22 cellular contexts compared by ENCODE assay signal in genomic region chr9:133518193-133518592, GRCh38. TPM values are rescaled to one million over a fixed set of nuclear protein-coding genes. Genes with fewer than 3 reads are reported as not detected.
A peak's percentile ranks its signal among the peaks of the same experiment; 100 is the strongest.
DNase-seq lines count a peak whose midpoint lies in the region; ATAC-seq and TF ChIP-seq lines count a peak whose summit lies in the region.
"Had no signal": no experiment of that assay in that cellular context is flagged by ENCODE, and none has a peak within 500 bp of the region (broad histone marks: within the 10 kb centered on the region; RNA-seq: fewer than 3 reads in every experiment).

No MANE protein-coding gene starts in this region.

- no peaks in the 10 kb centered on the region for H3K4me1 Mint-ChIP-seq in neural crest cell
- H3K4me1 Mint-ChIP-seq in activated T-helper 2 cell treated with anti-CD3 and anti-CD28 coated beads, Interferon-gamma antibody, Interleukin-2, Interleukin-4, amounts not matched to agents 10 μg/mL and 5 μg/mL and 100 μg/mL, durations not matched to agents 14 hours and 24 hours and 36 hours (ENCODE audit: low read depth): no peaks in the 10 kb centered on the region
- H3K4me1 Mint-ChIP-seq: T-helper 17 cell had no signal

- no peak overlapping the region for H3K27ac ChIP-seq in effector memory CD4-positive, alpha-beta T cell (ENCODE audit: insufficient read depth, low read length, poor library complexity, severe bottlenecking)
- H3K27ac ChIP-seq: PC-9, RWPE1, SJSA1 had no signal

- no peaks in the 10 kb centered on the region for H3K9me3 Mint-ChIP-seq in neural crest cell
- no peaks in the 10 kb centered on the region for H3K9me3 Mint-ChIP-seq in activated T-helper 2 cell treated with anti-CD3 and anti-CD28 coated beads, Interferon-gamma antibody, Interleukin-2, Interleukin-4, amounts not matched to agents 10 μg/mL and 5 μg/mL and 100 μg/mL, durations not matched to agents 14 hours and 24 hours and 36 hours
- H3K9me3 Mint-ChIP-seq: CD4-positive, alpha-beta T cell had no signal

- H3K4me3 Mint-ChIP-seq in neural crest cell: no peak overlapping the region
- no peak overlapping the region for H3K4me3 Mint-ChIP-seq in activated T-helper 2 cell treated with anti-CD3 and anti-CD28 coated beads, Interferon-gamma antibody, Interleukin-2, Interleukin-4, amounts not matched to agents 10 μg/mL and 5 μg/mL and 100 μg/mL, durations not matched to agents 14 hours and 24 hours and 36 hours (ENCODE audit: low read depth)
- H3K4me3 Mint-ChIP-seq: CD4-positive, alpha-beta T cell; T-helper 17 cell had no signal

- peak overlapping the region; percentile 43 for H3K27ac Mint-ChIP-seq in neural crest cell (ENCODE audit: unreplicated experiment)
- no peak overlapping the region for H3K27ac Mint-ChIP-seq in activated T-helper 2 cell treated with anti-CD3 and anti-CD28 coated beads, Interferon-gamma antibody, Interleukin-2, Interleukin-4, amounts not matched to agents 10 μg/mL and 5 μg/mL and 100 μg/mL, durations not matched to agents 14 hours and 24 hours and 36 hours
- H3K27ac Mint-ChIP-seq: CD4-positive, alpha-beta T cell; T-helper 17 cell had no signal

- no peaks in the 10 kb centered on the region for H3K36me3 Mint-ChIP-seq in neural crest cell (ENCODE audit: low read depth)
- H3K36me3 Mint-ChIP-seq in activated T-helper 2 cell treated with anti-CD3 and anti-CD28 coated beads, Interferon-gamma antibody, Interleukin-2, Interleukin-4, amounts not matched to agents 10 μg/mL and 5 μg/mL and 100 μg/mL, durations not matched to agents 14 hours and 24 hours and 36 hours (ENCODE audit: low read depth): no peaks in the 10 kb centered on the region

- H3K9me3 ChIP-seq in effector memory CD4-positive, alpha-beta T cell (ENCODE audit: control insufficient read depth, low read length): no peaks in the 10 kb centered on the region
- H3K9me3 ChIP-seq: SJSA1 had no signal

- no peaks in the 10 kb centered on the region for H3K36me3 ChIP-seq in effector memory CD4-positive, alpha-beta T cell (ENCODE audit: control insufficient read depth, insufficient read depth, low read length)
- H3K36me3 ChIP-seq: SJSA1 had no signal

- ATAC-seq in GM18868 (IDR thresholded peaks at IDR 0.05; ENCODE audit: unreplicated experiment): no peak
- ATAC-seq: GM12878, HCT116, T-helper 17 cell had no signal

- H3K4me1 ChIP-seq in effector memory CD4-positive, alpha-beta T cell (ENCODE audit: control insufficient read depth, insufficient read depth, low read length, poor library complexity, severe bottlenecking): no peaks in the 10 kb centered on the region
- H3K4me1 ChIP-seq: SJSA1 had no signal

- intact Hi-C loops in activated T-helper 2 cell treated with anti-CD3 and anti-CD28 coated beads, Interferon-gamma antibody, Interleukin-2, Interleukin-4, amounts not matched to agents 10 μg/mL and 5 μg/mL and 100 μg/mL, durations not matched to agents 14 hours and 24 hours and 36 hours (cut with micrococcal nuclease): no loop called here

- peaks cover under 1% of the 10 kb centered on the region for H3K27me3 Mint-ChIP-seq in neural crest cell (ENCODE audit: low read depth)
- H3K27me3 Mint-ChIP-seq in activated T-helper 2 cell treated with anti-CD3 and anti-CD28 coated beads, Interferon-gamma antibody, Interleukin-2, Interleukin-4, amounts not matched to agents 10 μg/mL and 5 μg/mL and 100 μg/mL, durations not matched to agents 14 hours and 24 hours and 36 hours (ENCODE audit: low read depth): no peaks in the 10 kb centered on the region
- H3K27me3 Mint-ChIP-seq: CD4-positive, alpha-beta T cell had no signal

- peak; percentile 29 for DNase-seq in NCI-H2196 (lab: John Stamatoyannopoulos, UW; ENCODE audit: unreplicated experiment)
- DNase-seq in NCI-H2196 treated with DMSO at 0.1 percent for 48 hours (lab: John Stamatoyannopoulos, UW; ENCODE audit: unreplicated experiment): no peak
- peak; percentile 23 for DNase-seq in NCI-H1092 treated with DMSO at 0.1 percent for 48 hours (lab: John Stamatoyannopoulos, UW)
- DNase-seq in NCI-H345 (lab: John Stamatoyannopoulos, UW): peak; percentile 83
- no peak for DNase-seq in neural crest cell (ENCODE audit: low read depth, low spot score)
- no peak for DNase-seq in activated T-helper 2 cell treated with anti-CD3 and anti-CD28 coated beads, Interferon-gamma antibody, Interleukin-2, Interleukin-4, amounts not matched to agents 10 μg/mL and 5 μg/mL and 100 μg/mL, durations not matched to agents 14 hours and 24 hours and 36 hours (ENCODE audit: low spot score)
- DNase-seq in effector memory CD4-positive, alpha-beta T cell: no peak
- DNase-seq: CD4-positive, alpha-beta T cell; DMS53; EL; GOT3; KBM-7; NCI-H1417 treated with DMSO at 0.1 percent for 48 hours; NCI-H187 treated with DMSO at 0.1 percent for 48 hours; PC-9; T-helper 17 cell had no signal

- no peak overlapping the region for H3K4me3 ChIP-seq in effector memory CD4-positive, alpha-beta T cell (ENCODE audit: insufficient read depth, low read depth, low read length, poor library complexity, severe bottlenecking)
- H3K4me3 ChIP-seq: GM12878, PC-9, SJSA1 had no signal

- H3K27me3 ChIP-seq in effector memory CD4-positive, alpha-beta T cell (replicated peaks; ENCODE audit: control insufficient read depth, insufficient read depth, low read length, poor library complexity, severe bottlenecking): no peaks in the 10 kb centered on the region
- H3K27me3 ChIP-seq: SJSA1 had no signal

- no peak for TF ChIP-seq CTCF in neural crest cell (conservative IDR thresholded peaks at IDR 0.05)

RNA-seq across cellular contexts. Expression of gene MYMK, which starts 6.6 kb away (rescaled TPM):
- total RNA-seq in neural crest cell: not detected in 2 replicates
- not detected in 2 replicates for total RNA-seq in activated T-helper 2 cell treated with anti-CD3 and anti-CD28 coated beads, Interferon-gamma antibody, Interleukin-2, Interleukin-4, amounts not matched to agents 10 μg/mL and 5 μg/mL and 100 μg/mL, durations not matched to agents 14 hours and 24 hours and 36 hours
- total RNA-seq: CD4-positive, alpha-beta T cell; GM12878; NCI-H460; PC-9; SJSA1; T-helper 17 cell had no signal

RNA-seq across cellular contexts. Expression of gene ADAMTSL2, which starts 16.3 kb away (rescaled TPM):
- total RNA-seq in neural crest cell: 0.16 and 0.20 TPM in 2 replicates
- not detected in 2 replicates for total RNA-seq in activated T-helper 2 cell treated with anti-CD3 and anti-CD28 coated beads, Interferon-gamma antibody, Interleukin-2, Interleukin-4, amounts not matched to agents 10 μg/mL and 5 μg/mL and 100 μg/mL, durations not matched to agents 14 hours and 24 hours and 36 hours
- total RNA-seq: GM12878, NCI-H460, SJSA1, T-helper 17 cell had no signal

RNA-seq across cellular contexts. Expression of gene SLC2A6, which starts 39.3 kb away (rescaled TPM):
- 29.0 and 30.9 TPM in 2 replicates for total RNA-seq in neural crest cell
- total RNA-seq in activated T-helper 2 cell treated with anti-CD3 and anti-CD28 coated beads, Interferon-gamma antibody, Interleukin-2, Interleukin-4, amounts not matched to agents 10 μg/mL and 5 μg/mL and 100 μg/mL, durations not matched to agents 14 hours and 24 hours and 36 hours: 6.1 and 6.5 TPM in 2 replicates

RNA-seq across cellular contexts. Expression of gene CACFD1, which starts 58.4 kb away (rescaled TPM):
- 42.6 and 45.8 TPM in 2 replicates for total RNA-seq in neural crest cell
- total RNA-seq in activated T-helper 2 cell treated with anti-CD3 and anti-CD28 coated beads, Interferon-gamma antibody, Interleukin-2, Interleukin-4, amounts not matched to agents 10 μg/mL and 5 μg/mL and 100 μg/mL, durations not matched to agents 14 hours and 24 hours and 36 hours: 0.46 TPM in 2 replicates

Comparison
In these comparisons a context has a peak if more than half of its experiments do, and no peak if none do; other contexts are left out.
1. DNase-seq: peak in NCI-H2196 (single experiment), NCI-H1092 treated with DMSO at 0.1 percent for 48 hours (single experiment) and NCI-H345 (single experiment); none in NCI-H2196 treated with DMSO at 0.1 percent for 48 hours (single experiment), neural crest cell (single experiment), activated T-helper 2 cell treated with anti-CD3 and anti-CD28 coated beads, Interferon-gamma antibody, Interleukin-2, Interleukin-4, amounts not matched to agents 10 μg/mL and 5 μg/mL and 100 μg/mL, durations not matched to agents 14 hours and 24 hours and 36 hours (single experiment) and effector memory CD4-positive, alpha-beta T cell (0 of 3).